Comparison of ENCODE assay signal across 9 cellular contexts in the genomic region with DNA sequence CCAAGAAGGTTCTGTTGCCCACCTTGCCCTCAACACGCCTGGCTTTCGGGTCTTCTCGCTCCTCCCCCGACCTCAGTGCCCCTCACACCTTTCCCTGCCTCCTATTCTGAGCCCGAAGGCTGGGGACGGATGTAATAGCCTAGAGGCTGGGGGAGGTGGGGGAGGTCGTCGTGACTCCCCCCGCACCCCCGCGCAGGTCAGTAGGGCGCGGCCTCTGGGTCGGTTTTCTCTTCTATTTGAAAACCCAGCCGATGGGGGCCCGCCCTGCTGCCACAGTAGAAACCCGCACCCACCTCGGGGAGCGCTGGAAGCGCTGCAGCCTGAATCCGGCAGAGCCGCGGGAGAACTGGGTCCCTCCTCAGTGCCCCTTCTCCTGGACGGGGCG. TPM values are rescaled to one million over a fixed set of nuclear protein-coding genes. Genes with fewer than 3 reads are reported as not detected.
DNase-seq lines count a peak whose midpoint lies in the region; ATAC-seq and TF ChIP-seq lines count a peak whose summit lies in the region.
"Had no signal": no experiment of that assay in that cellular context is flagged by ENCODE, and none has a peak within 500 bp of the region (broad histone marks: within the 10 kb centered on the region; RNA-seq: fewer than 3 reads in every experiment).

No MANE protein-coding gene starts in this region.

- no peaks in the 10 kb centered on the region for H3K9me3 Mint-ChIP-seq in osteocyte (ENCODE audit: unreplicated experiment)

- peaks cover 3% of the 10 kb centered on the region for H3K4me1 Mint-ChIP-seq in osteocyte (ENCODE audit: unreplicated experiment)

- H3K27ac Mint-ChIP-seq in osteocyte (ENCODE audit: unreplicated experiment), result no peak overlapping the region

- H3K36me3 ChIP-seq in Loucy (ENCODE audit: insufficient read depth, low read length), result no peaks in the 10 kb centered on the region

- H3K4me3 ChIP-seq in AG04450 (ENCODE audit: low read depth, low read length), result peak overlapping the region; percentile 60
- peak overlapping the region; percentile 85 for H3K4me3 ChIP-seq in Loucy (ENCODE audit: low read length, poor library complexity, severe bottlenecking)
- H3K4me3 ChIP-seq in fibroblast of villous mesenchyme (ENCODE audit: low read depth, low read length), result peak overlapping the region; percentile 62

- no peak overlapping the region for H3K27ac ChIP-seq in AG04450 (ENCODE audit: low read depth, low read length)

- CTCF ChIA-PET in AG04450 (lab: Charles Lee), result no interaction called here

- H3K9ac ChIP-seq in Loucy (ENCODE audit: low read depth, low read length, poor library complexity, severe bottlenecking), result no peak overlapping the region

- H3K9me3 ChIP-seq in AG04450 (ENCODE audit: control insufficient read depth, insufficient read depth, low read length) (no peaks in the 10 kb centered on the region; the same call in 1 of the 2 replicates), Loucy (ENCODE audit: insufficient read depth, low read depth, low read length) (no peaks in the 10 kb centered on the region)

- POLR2A ChIA-PET in AG04450 (lab: Yijun Ruan, JAX), result no interaction called here

- no peaks in the 10 kb centered on the region for H3K79me2 ChIP-seq in Loucy (ENCODE audit: insufficient read depth, low read length)

- peak overlapping the region; percentile 73 for H3K4me3 Mint-ChIP-seq in osteocyte (ENCODE audit: unreplicated experiment)

- no peaks in the 10 kb centered on the region for H3K27me3 Mint-ChIP-seq in osteocyte (ENCODE audit: unreplicated experiment)

- H3F3A ChIP-seq in Loucy (ENCODE audit: low read depth), result no peaks in the 10 kb centered on the region

- H3K27me3 ChIP-seq in AG04450 (ENCODE audit: control insufficient read depth, insufficient read depth, low read length) (peaks cover 33% of the 10 kb centered on the region), Loucy (ENCODE audit: insufficient read depth, low read length, poor library complexity, severe bottlenecking) (no peaks in the 10 kb centered on the region)

- peak overlapping the region; percentile 87 for H3K4me2 ChIP-seq in Loucy (ENCODE audit: low read depth, low read length, poor library complexity, severe bottlenecking)

- no peak for DNase-seq in AG04450 (ENCODE audit: low read depth, low spot score)
- DNase-seq in fibroblast of villous mesenchyme (ENCODE audit: low read depth), result no peak
- DNase-seq in osteocyte (ENCODE audit: extremely low spot score, unreplicated experiment), result no peak
- no peak for DNase-seq in dermis blood vessel endothelial cell
- no peak for DNase-seq in DMS 273 (lab: John Stamatoyannopoulos, UW; ENCODE audit: unreplicated experiment)
- DNase-seq: activated CD8-positive, alpha-beta memory T cell treated with anti-CD3 and anti-CD28 coated beads for 24 hours had no signal

- ATAC-seq in HG02884 (IDR thresholded peaks at IDR 0.05; ENCODE audit: unreplicated experiment) (no peak), GM21786 (IDR thresholded peaks at IDR 0.05; ENCODE audit: unreplicated experiment) (no peak)

- H3K9me2 ChIP-seq in Loucy (replicated peaks; ENCODE audit: low read depth, low read length), result no peaks in the 10 kb centered on the region

- no peak overlapping the region for H2AFZ ChIP-seq in Loucy (ENCODE audit: low read length)

- H3K36me3 Mint-ChIP-seq in osteocyte (ENCODE audit: unreplicated experiment), result no peaks in the 10 kb centered on the region

- peaks cover 8% of the 10 kb centered on the region for H3K4me1 ChIP-seq in Loucy (ENCODE audit: insufficient read depth, low read length, poor library complexity, severe bottlenecking)

- H4K20me1 ChIP-seq in Loucy (ENCODE audit: insufficient read depth, low read length, poor library complexity, severe bottlenecking), result no peaks in the 10 kb centered on the region

- TF ChIP-seq CTCF in AG04450 (IDR thresholded peaks at IDR 0.05; ENCODE audit: low read depth, low read length) (no peak), Loucy (conservative IDR thresholded peaks at IDR 0.05; ENCODE audit: low read length) (no peak), fibroblast of villous mesenchyme (IDR thresholded peaks at IDR 0.05; ENCODE audit: insufficient read depth, low read depth, low read length) (no peak), osteocyte (IDR thresholded peaks at IDR 0.05) (no peak)

RNA-seq across cellular contexts. Expression of gene RBPMS2, which starts 1.0 kb away (rescaled TPM):
- 0.88 and 1.3 TPM in 2 replicates for polyA plus RNA-seq in AG04450 (2011; rRNA removed)
- 0.74 and 1.0 TPM in 2 replicates for polyA minus RNA-seq in AG04450 (2011; rRNA and poly(A)+ RNA removed)
- under 0.01 TPM in 1 of 2 replicates, not detected in the other for total RNA-seq in fibroblast of villous mesenchyme
- 3.8 and 4.8 TPM in 2 replicates for total RNA-seq in osteocyte
- total RNA-seq in dermis blood vessel endothelial cell, result 0.14 TPM in 1 of 2 replicates, not detected in the other

RNA-seq across cellular contexts. Expression of gene PIF1, which starts 49.1 kb away (rescaled TPM):
- polyA plus RNA-seq in AG04450 (2011; rRNA removed), result 5.6 and 6.2 TPM in 2 replicates
- polyA minus RNA-seq in AG04450 (2011; rRNA and poly(A)+ RNA removed), result 6.3 and 6.5 TPM in 2 replicates
- total RNA-seq in fibroblast of villous mesenchyme (9.7 and 11.2 TPM in 2 replicates), osteocyte (4.2 and 4.8 TPM in 2 replicates), dermis blood vessel endothelial cell (5.4 and 16.5 TPM in 2 replicates)
